8 cellular contexts compared by ENCODE assay signal in genomic region chrX:75155830-75156525, GRCh38. TPM values are rescaled to one million over a fixed set of nuclear protein-coding genes. Genes with fewer than 3 reads are reported as not detected.
A peak's percentile ranks its signal among the peaks of the same experiment; 100 is the strongest.
DNase-seq lines count a peak whose midpoint lies in the region; ATAC-seq and TF ChIP-seq lines count a peak whose summit lies in the region.

Gene ABCB7, minus strand, starts transcription at chrX:75156283. Its CDS starts 11 bp downstream, at chrX:75156272.

- peaks cover 38% of the 10 kb centered on the region for H3K79me2 ChIP-seq in OCI-LY3 (ENCODE audit: low read length)

- H3K9me3 ChIP-seq in OCI-LY3 (ENCODE audit: insufficient read depth, low read length) (no peaks in the 10 kb centered on the region), esophagus (ENCODE audit: control insufficient read depth in 2 of 2, insufficient read depth in 1 of 2, low read depth in 1 of 2, low read length in 1 of 2) (no peaks in the 10 kb centered on the region), mucosa of rectum (ENCODE audit: control insufficient read depth in 2 of 2, low read length in 2 of 2) (no peaks in the 10 kb centered on the region)

- intact Hi-C loops in Calu3 (cut with micrococcal nuclease; ENCODE audit: unreplicated experiment), result loop anchor here (5.0 to 10.0 kb wide), 2 partner anchors 119 to 1016 kb away; partner anchors contain the start of genes PBDC1 and UPRT

- 1 to 34% methylated on average over 35 of the region's 35 CpGs for WGBS in esophagus, 2 donors

- no TSS peak for BruUV-seq in Calu3 (replicated peaks; lab: Mats Ljungman, UMichigan)

- H3K9me3 Mint-ChIP-seq in Calu3 (ENCODE audit: low read depth, unreplicated experiment), result no peaks in the 10 kb centered on the region

- H3K4me1 ChIP-seq in OCI-LY3 (ENCODE audit: low read length), result peaks cover 13% of the 10 kb centered on the region
- no peaks in the 10 kb centered on the region for H3K4me1 ChIP-seq in esophagus (ENCODE audit: control insufficient read depth in 2 of 2, insufficient read depth in 2 of 2, low read length in 1 of 2)
- H3K4me1 ChIP-seq in mucosa of rectum (ENCODE audit: control insufficient read depth in 2 of 2, insufficient read depth in 2 of 2, low read length in 2 of 2), result peaks cover 0 to 4% of the 10 kb centered on the region in 2 donors

- H3K4me3 ChIP-seq in OCI-LY3 (ENCODE audit: low read length), result peak within 1 kb of the TSS; percentile 98
- H3K4me3 ChIP-seq in esophagus (ENCODE audit: low read depth in 1 of 2, low read length in 2 of 2), result peak within 1 kb of the TSS; percentile 64 to 68
- peak within 1 kb of the TSS; percentile 69 to 89 for H3K4me3 ChIP-seq in mucosa of rectum (ENCODE audit: low read length in 2 of 2)

- H3K27ac ChIP-seq in OCI-LY3 (ENCODE audit: low read length) (peak within 1 kb of the TSS; percentile 79), esophagus (ENCODE audit: low read depth in 2 of 2, low read length in 1 of 2) (peak within 1 kb of the TSS; percentile 79 to 81), mucosa of rectum (ENCODE audit: low read depth in 2 of 2, low read length in 2 of 2) (peak within 1 kb of the TSS; percentile 73 to 74)

- peaks cover 15% of the 10 kb centered on the region for H3K36me3 Mint-ChIP-seq in Calu3 (ENCODE audit: insufficient read depth, unreplicated experiment)

- TF ChIP-seq CTCF in Calu3 (IDR thresholded peaks at IDR 0.05; ENCODE audit: unreplicated experiment) (no peak), OCI-LY3 (IDR thresholded peaks at IDR 0.05; ENCODE audit: low read depth, low read length) (no peak)

- H3K9ac ChIP-seq in OCI-LY3 (ENCODE audit: low read length) (peak within 1 kb of the TSS; percentile 93), mucosa of rectum (ENCODE audit: low read depth in 1 of 2, low read length in 2 of 2) (peak within 1 kb of the TSS; percentile 67 to 81)

- no peaks in the 10 kb centered on the region for H3K27me3 Mint-ChIP-seq in Calu3 (ENCODE audit: unreplicated experiment)

- H4K20me1 ChIP-seq in OCI-LY3 (ENCODE audit: insufficient read depth, low read length), result no peaks in the 10 kb centered on the region

- peak within 1 kb of the TSS; percentile 100 for H2AFZ ChIP-seq in OCI-LY3 (ENCODE audit: low read depth, low read length)

- H3K4me3 Mint-ChIP-seq in Calu3 (ENCODE audit: low read depth, unreplicated experiment), result peak within 1 kb of the TSS; percentile 95

- H3K36me3 ChIP-seq in OCI-LY3 (replicated peaks; ENCODE audit: low read depth, low read length) (no peaks in the 10 kb centered on the region), esophagus (ENCODE audit: control insufficient read depth in 2 of 2, insufficient read depth in 2 of 2, low read length in 1 of 2) (no peaks in the 10 kb centered on the region), mucosa of rectum (ENCODE audit: control insufficient read depth in 2 of 2, insufficient read depth in 2 of 2, low read length in 2 of 2) (no peaks in the 10 kb centered on the region)

- CTCF ChIA-PET in Calu3 (lab: Charles Lee), result no interaction called here

- peaks cover 19% of the 10 kb centered on the region for H3K4me1 Mint-ChIP-seq in Calu3 (ENCODE audit: low read depth, unreplicated experiment)

- peak within 1 kb of the TSS; percentile 76 for H3K4me2 ChIP-seq in OCI-LY3 (ENCODE audit: low read length)

- DNase-seq in Calu3 (peak; percentile 62), HuH-7 (ENCODE audit: low spot score) (peak; percentile 36), activated T-cell treated with anti-CD3 and anti-CD28 coated beads for 48 hours (ENCODE audit: low read depth) (peak; percentile 27)
- peak; percentile 10 to 14 for DNase-seq in stimulated activated CD8-positive, alpha-beta memory T cell treated with anti-CD3 and anti-CD28 coated beads, Interleukin-4, amount 100 ng/mL, for 4 hours (ENCODE audit: low read depth in 2 of 2, low spot score in 1 of 2)

- peak; percentile 87 for ATAC-seq in GM21390 (IDR thresholded peaks at IDR 0.05; ENCODE audit: unreplicated experiment)

- H3K27ac Mint-ChIP-seq in Calu3 (ENCODE audit: unreplicated experiment), result peak within 1 kb of the TSS; percentile 97

- H3K27me3 ChIP-seq in OCI-LY3 (ENCODE audit: low read depth, low read length) (no peaks in the 10 kb centered on the region), esophagus (ENCODE audit: control insufficient read depth in 1 of 2, insufficient read depth in 2 of 2, low read length in 2 of 2) (no peaks in the 10 kb centered on the region), mucosa of rectum (ENCODE audit: control insufficient read depth in 2 of 2, insufficient read depth in 2 of 2, low read length in 2 of 2) (no peaks in the 10 kb centered on the region)

RNA-seq across cellular contexts. Expression of gene ABCB7, which starts in this region (rescaled TPM):
- 16.8 and 19.1 TPM in 2 replicates for total RNA-seq in Calu3 (2022)
- 10 to 100 TPM in 1 of 2 donors, 1 to 10 TPM in 1; 5.0 to 10.3 TPM for polyA plus RNA-seq in esophagus

Comparison
In these comparisons a context has a peak if more than half of its experiments do, and no peak if none do; other contexts are left out.
1. Peak in every context shown above with its lines: DNase-seq, ATAC-seq, H3K4me3 ChIP-seq and H3K27ac ChIP-seq.
2. DNase-seq: peak in every context shown above with its lines; median percentile 62 in Calu3; 36 in HuH-7; 27 in activated T-cell treated with anti-CD3 and anti-CD28 coated beads for 48 hours; 12 in stimulated activated CD8-positive, alpha-beta memory T cell treated with anti-CD3 and anti-CD28 coated beads, Interleukin-4, amount 100 ng/mL, for 4 hours.